In genomic region chr7:95470452-95470851, GRCh38 we compare ENCODE assay signal across 9 cellular contexts. TPM values are rescaled to one million over a fixed set of nuclear protein-coding genes. Genes with fewer than 3 reads are reported as not detected.
DNase-seq lines count a peak whose midpoint lies in the region; ATAC-seq, FAIRE-seq and TF ChIP-seq lines count a peak whose summit lies in the region.
"Had no signal": no experiment of that assay in that cellular context is flagged by ENCODE, and none has a peak within 500 bp of the region (broad histone marks: within the 10 kb centered on the region; RNA-seq: fewer than 3 reads in every experiment).

No MANE protein-coding gene starts in this region.

- no peak for TF ChIP-seq CTCF in astrocyte (IDR thresholded peaks at IDR 0.05; ENCODE audit: insufficient read depth, low read depth, low read length)

- no peak overlapping the region for H3K4me3 Mint-ChIP-seq in astrocyte (ENCODE audit: unreplicated experiment)
- no peak overlapping the region for H3K4me3 Mint-ChIP-seq in natural killer cell treated with Interleukin-12 subunit alpha and Interleukin-12 subunit beta and Interleukin-15 and Interleukin-18, amount 100 ng/mL, for 72 hours
- no peak overlapping the region for H3K4me3 Mint-ChIP-seq in activated T-cell treated with anti-CD3 and anti-CD28 coated beads, Interleukin-2, amount 50 U/mL, for 24 hours

- H3K9me3 ChIP-seq in astrocyte (ENCODE audit: insufficient read depth, low read depth, low read length): no peaks in the 10 kb centered on the region

- ATAC-seq in HG02884 (IDR thresholded peaks at IDR 0.05; ENCODE audit: unreplicated experiment): peak; percentile 99
- ATAC-seq in natural killer cell treated with Interleukin-12 subunit alpha and Interleukin-12 subunit beta and Interleukin-15 and Interleukin-18, amount 100 ng/mL, for 72 hours: peak; percentile 66 to 67

- peaks cover 34% of the 10 kb centered on the region for H3K4me1 Mint-ChIP-seq in astrocyte (ENCODE audit: low read depth, unreplicated experiment)
- peaks cover 6 to 12% of the 10 kb centered on the region in 2 donors for H3K4me1 Mint-ChIP-seq in natural killer cell treated with Interleukin-12 subunit alpha and Interleukin-12 subunit beta and Interleukin-15 and Interleukin-18, amount 100 ng/mL, for 72 hours (ENCODE audit: low read depth in 2 of 2)
- peaks cover 14% of the 10 kb centered on the region for H3K4me1 Mint-ChIP-seq in activated T-cell treated with anti-CD3 and anti-CD28 coated beads, Interleukin-2, amount 50 U/mL, for 24 hours (ENCODE audit: low read depth)

- no peak overlapping the region for H3K4me3 ChIP-seq in astrocyte (ENCODE audit: insufficient read depth, low read depth, low read length)

- peak overlapping the region; percentile 90 for H3K27ac Mint-ChIP-seq in astrocyte (ENCODE audit: unreplicated experiment)
- peak overlapping the region in 1 of 2 donors; percentile 55 for H3K27ac Mint-ChIP-seq in natural killer cell treated with Interleukin-12 subunit alpha and Interleukin-12 subunit beta and Interleukin-15 and Interleukin-18, amount 100 ng/mL, for 72 hours
- no peak overlapping the region for H3K27ac Mint-ChIP-seq in activated T-cell treated with anti-CD3 and anti-CD28 coated beads, Interleukin-2, amount 50 U/mL, for 24 hours

- no peak for FAIRE-seq in astrocyte (lab: Jason Lieb, UNC)

- H3K27ac ChIP-seq in astrocyte (ENCODE audit: low read depth, low read length): peak overlapping the region; percentile 15
- H3K27ac ChIP-seq: 22Rv1 had no signal

- H3K9me3 Mint-ChIP-seq in astrocyte (ENCODE audit: unreplicated experiment): no peaks in the 10 kb centered on the region
- H3K9me3 Mint-ChIP-seq in natural killer cell treated with Interleukin-12 subunit alpha and Interleukin-12 subunit beta and Interleukin-15 and Interleukin-18, amount 100 ng/mL, for 72 hours: no peaks in the 10 kb centered on the region
- no peaks in the 10 kb centered on the region for H3K9me3 Mint-ChIP-seq in activated T-cell treated with anti-CD3 and anti-CD28 coated beads, Interleukin-2, amount 50 U/mL, for 24 hours

- H3K27me3 ChIP-seq in astrocyte (ENCODE audit: insufficient read depth, low read length): no peaks in the 10 kb centered on the region

- peak overlapping the region; percentile 63 for H3K4me2 ChIP-seq in astrocyte (ENCODE audit: low read length)

- H4K20me1 ChIP-seq in astrocyte (ENCODE audit: insufficient read depth, low read length): no peaks in the 10 kb centered on the region

- H3K36me3 ChIP-seq in astrocyte (ENCODE audit: insufficient read depth, low read length): no peaks in the 10 kb centered on the region

- no peaks in the 10 kb centered on the region for H3K36me3 Mint-ChIP-seq in astrocyte (ENCODE audit: low read depth, unreplicated experiment)
- H3K36me3 Mint-ChIP-seq in natural killer cell treated with Interleukin-12 subunit alpha and Interleukin-12 subunit beta and Interleukin-15 and Interleukin-18, amount 100 ng/mL, for 72 hours: no peaks in the 10 kb centered on the region
- no peaks in the 10 kb centered on the region for H3K36me3 Mint-ChIP-seq in activated T-cell treated with anti-CD3 and anti-CD28 coated beads, Interleukin-2, amount 50 U/mL, for 24 hours (ENCODE audit: low read depth)

- no peaks in the 10 kb centered on the region for H3K27me3 Mint-ChIP-seq in astrocyte (ENCODE audit: low read depth, unreplicated experiment)
- no peaks in the 10 kb centered on the region for H3K27me3 Mint-ChIP-seq in natural killer cell treated with Interleukin-12 subunit alpha and Interleukin-12 subunit beta and Interleukin-15 and Interleukin-18, amount 100 ng/mL, for 72 hours
- H3K27me3 Mint-ChIP-seq in activated T-cell treated with anti-CD3 and anti-CD28 coated beads, Interleukin-2, amount 50 U/mL, for 24 hours: no peaks in the 10 kb centered on the region

- H3K4me1 ChIP-seq in astrocyte (ENCODE audit: insufficient read depth, low read length): peaks cover 16% of the 10 kb centered on the region

- H2AFZ ChIP-seq in astrocyte (ENCODE audit: low read depth, low read length): peak overlapping the region; percentile 50

- H3K9ac ChIP-seq in astrocyte (ENCODE audit: low read length): no peak overlapping the region

- no peaks in the 10 kb centered on the region for H3K79me2 ChIP-seq in astrocyte (ENCODE audit: insufficient read depth, low read length)

- peak; percentile 31 for DNase-seq in DMS 273 (lab: John Stamatoyannopoulos, UW; ENCODE audit: unreplicated experiment)
- DNase-seq in DMS 273 treated with DMSO at 0.1 percent for 48 hours (lab: John Stamatoyannopoulos, UW): no peak
- DNase-seq in NCI-H128 (lab: John Stamatoyannopoulos, UW; ENCODE audit: unreplicated experiment): peak; percentile 26
- DNase-seq in astrocyte (ENCODE audit: low read depth): peak; percentile 60
- DNase-seq in natural killer cell treated with Interleukin-12 subunit alpha and Interleukin-12 subunit beta and Interleukin-15 and Interleukin-18, amount 100 ng/mL, for 72 hours (ENCODE audit: low spot score): no peak
- DNase-seq in islet precursor cell: no peak
- no peak for DNase-seq in activated T-cell treated with anti-CD3 and anti-CD28 coated beads, Interleukin-2, amount 50 U/mL, for 24 hours

RNA-seq across cellular contexts. Expression of gene ASB4, which starts 15.3 kb away (rescaled TPM):
- not detected in 2 replicates for total RNA-seq in astrocyte
- total RNA-seq in natural killer cell treated with Interleukin-12 subunit alpha and Interleukin-12 subunit beta and Interleukin-15 and Interleukin-18, amount 100 ng/mL, for 72 hours: not detected

RNA-seq across cellular contexts. Expression of gene PON2, which starts 35.6 kb away (rescaled TPM):
- 152 and 167 TPM in 2 replicates for total RNA-seq in astrocyte
- total RNA-seq in natural killer cell treated with Interleukin-12 subunit alpha and Interleukin-12 subunit beta and Interleukin-15 and Interleukin-18, amount 100 ng/mL, for 72 hours: 10 to 100 TPM; 17.6 to 18.0 TPM

Comparison
In these comparisons a context has a peak if more than half of its experiments do, and no peak if none do; other contexts are left out.
1. DNase-seq: peak in DMS 273 (single experiment), NCI-H128 (single experiment) and astrocyte (single experiment); none in DMS 273 treated with DMSO at 0.1 percent for 48 hours (single experiment), natural killer cell treated with Interleukin-12 subunit alpha and Interleukin-12 subunit beta and Interleukin-15 and Interleukin-18, amount 100 ng/mL, for 72 hours (single experiment), islet precursor cell (single experiment) and activated T-cell treated with anti-CD3 and anti-CD28 coated beads, Interleukin-2, amount 50 U/mL, for 24 hours (single experiment).